20 cellular contexts compared by ENCODE assay signal in the genomic region with DNA sequence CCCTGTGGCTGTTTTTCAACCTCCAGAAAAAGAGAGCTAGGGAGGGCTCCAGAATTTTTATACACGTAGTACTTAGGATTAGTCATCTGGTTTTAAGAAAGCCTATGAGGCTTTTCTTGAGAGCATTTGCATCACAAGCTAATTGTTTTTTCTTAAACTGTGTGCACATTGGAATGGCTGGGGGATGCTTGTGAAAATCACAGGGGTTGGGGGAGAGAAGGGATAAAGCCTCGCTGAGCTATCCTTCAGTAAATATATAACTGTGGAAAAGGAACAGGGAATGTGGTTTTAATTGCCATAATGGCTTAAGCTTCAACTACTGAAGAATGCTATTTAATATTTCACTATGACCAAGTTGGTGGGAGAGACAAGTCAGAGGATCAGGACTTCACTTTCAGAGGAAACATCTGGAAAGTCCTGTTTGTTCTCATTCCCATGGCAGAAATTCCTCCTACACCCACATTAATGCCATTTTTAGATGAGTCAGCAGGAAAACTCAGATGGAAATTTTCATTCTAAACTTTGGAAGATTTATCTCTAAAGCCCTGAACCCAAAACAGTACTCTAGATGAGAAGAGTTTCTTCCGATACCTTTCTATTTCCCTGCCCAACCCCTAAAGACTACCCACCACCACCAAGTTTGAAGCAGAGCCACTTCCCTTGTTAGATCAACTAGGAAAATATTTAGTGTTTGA.
"Had no signal": no experiment of that assay in that cellular context is flagged by ENCODE, and none has a peak within 500 bp of the region (broad histone marks: within the 10 kb centered on the region; RNA-seq: fewer than 3 reads in every experiment).

No MANE protein-coding gene starts in this region.

- H3K4me3 Mint-ChIP-seq: activated naive CD8-positive, alpha-beta T cell; activated T-helper 1 cell treated with anti-CD3 and anti-CD28 coated beads, Interleukin-12 subunit alpha, Interleukin-12 subunit beta, Interleukin-2, Interleukin-4 antibody, amounts not matched to agents 30 ng/mL and 10 ng/mL and 1 ng/mL, durations not matched to agents 14 hours and 24 hours and 36 hours; nephron progenitor cell; stimulated activated naive CD8-positive, alpha-beta T cell treated with anti-CD3 and anti-CD28 coated beads, Interleukin-15, Interleukin-2, amounts not matched to agents 100 ng/mL and 50 ng/mL, for 24 hours; T-helper 17 cell had no signal

- H3K4me3 ChIP-seq: dorsolateral prefrontal cortex, gastroesophageal sphincter, lung, suprapubic skin, upper lobe of left lung had no signal

- DNase-seq: activated CD4-positive, alpha-beta T cell treated with anti-CD3 and anti-CD28 coated beads for 1 hour; activated gamma-delta T cell treated with Interleukin-2 at 50 U/mL for 16 hours; caudate nucleus; dorsolateral prefrontal cortex; erythroblast; left colon; midbrain; nephron progenitor cell; occipital lobe; posterior cingulate gyrus; retina; T-helper 17 cell; upper lobe of left lung; WERI-Rb-1 had no signal

- H3K4me1 Mint-ChIP-seq: T-helper 17 cell had no signal

- ATAC-seq: gastroesophageal sphincter, left colon, T-helper 17 cell had no signal

- H3K36me3 Mint-ChIP-seq: activated naive CD8-positive, alpha-beta T cell had no signal

- H3K36me3 ChIP-seq: gastroesophageal sphincter, suprapubic skin, upper lobe of left lung, WERI-Rb-1 had no signal

- H3K9me3 ChIP-seq: gastroesophageal sphincter, suprapubic skin, upper lobe of left lung had no signal

- H3K27ac ChIP-seq: dorsolateral prefrontal cortex, gastroesophageal sphincter, suprapubic skin, upper lobe of left lung, WERI-Rb-1 had no signal

- H3K27me3 ChIP-seq: dorsolateral prefrontal cortex, gastroesophageal sphincter, suprapubic skin, upper lobe of left lung had no signal

- H3K27me3 Mint-ChIP-seq: activated naive CD8-positive, alpha-beta T cell; stimulated activated naive CD8-positive, alpha-beta T cell treated with anti-CD3 and anti-CD28 coated beads, Interleukin-15, Interleukin-2, amounts not matched to agents 100 ng/mL and 50 ng/mL, for 24 hours; T-helper 17 cell had no signal

- H3K9me3 Mint-ChIP-seq: nephron progenitor cell had no signal

- H3K27ac Mint-ChIP-seq: activated naive CD8-positive, alpha-beta T cell; activated T-helper 1 cell treated with anti-CD3 and anti-CD28 coated beads, Interleukin-12 subunit alpha, Interleukin-12 subunit beta, Interleukin-2, Interleukin-4 antibody, amounts not matched to agents 30 ng/mL and 10 ng/mL and 1 ng/mL, durations not matched to agents 14 hours and 24 hours and 36 hours; nephron progenitor cell; stimulated activated naive CD8-positive, alpha-beta T cell treated with anti-CD3 and anti-CD28 coated beads, Interleukin-15, Interleukin-2, amounts not matched to agents 100 ng/mL and 50 ng/mL, for 24 hours; T-helper 17 cell had no signal

- H3K4me1 ChIP-seq: gastroesophageal sphincter, suprapubic skin, upper lobe of left lung had no signal
